Comparison of ENCODE assay signal across 27 cellular contexts in genomic region chr10:124984376-124984775, GRCh38.
"Had no signal": no experiment of that assay in that cellular context is flagged by ENCODE, and none has a peak within 500 bp of the region (broad histone marks: within the 10 kb centered on the region; RNA-seq: fewer than 3 reads in every experiment).

No MANE protein-coding gene starts in this region.

- H3K27me3 ChIP-seq: body of pancreas, esophagus muscularis mucosa, foreskin keratinocyte, heart left ventricle, left lung, neutrophil, tibial nerve had no signal

- H3K9me3 Mint-ChIP-seq: activated CD8-positive, alpha-beta T cell treated with anti-CD3 and anti-CD28 coated beads for 36 hours; activated T-cell treated with anti-CD3 and anti-CD28 coated beads, Interleukin-2, amount 50 U/mL, for 4 hours; activated T-helper 17 cell treated with anti-CD3 and anti-CD28 coated beads, Interleukin-2, amount 50 U/mL, for 72 hours; endodermal cell; nephron had no signal

- H3K27ac ChIP-seq: body of pancreas, esophagus muscularis mucosa, foreskin keratinocyte, heart left ventricle, left lung, tibial nerve, WERI-Rb-1 had no signal

- H3K27me3 Mint-ChIP-seq: activated CD8-positive, alpha-beta T cell treated with anti-CD3 and anti-CD28 coated beads for 36 hours; activated T-helper 17 cell treated with anti-CD3 and anti-CD28 coated beads, Interleukin-2, amount 50 U/mL, for 72 hours; T-helper 17 cell had no signal

- ATAC-seq: activated CD8-positive, alpha-beta T cell treated with anti-CD3 and anti-CD28 coated beads for 36 hours; activated T-cell treated with anti-CD3 and anti-CD28 coated beads, Interleukin-2, amount 50 U/mL, for 4 hours; activated T-helper 17 cell treated with anti-CD3 and anti-CD28 coated beads, Interleukin-2, amount 50 U/mL, for 72 hours; body of pancreas; foreskin keratinocyte; heart left ventricle; left lung; T-helper 17 cell had no signal

- H3K4me3 ChIP-seq: body of pancreas, esophagus muscularis mucosa, heart left ventricle, left lung, lung, prostate gland, tibial nerve had no signal

- H3K4me1 Mint-ChIP-seq: endodermal cell, nephron had no signal

- H3K36me3 ChIP-seq: prostate gland had no signal

- H3K9me3 ChIP-seq: body of pancreas, esophagus muscularis mucosa, heart left ventricle, left lung, neutrophil, prostate gland, tibial nerve had no signal

- H3K4me3 Mint-ChIP-seq: activated CD8-positive, alpha-beta T cell treated with anti-CD3 and anti-CD28 coated beads for 36 hours; activated T-cell treated with anti-CD3 and anti-CD28 coated beads, Interleukin-2, amount 50 U/mL, for 4 hours; activated T-helper 17 cell treated with anti-CD3 and anti-CD28 coated beads, Interleukin-2, amount 50 U/mL, for 72 hours; endodermal cell; nephron had no signal

- DNase-seq: activated CD4-positive, alpha-beta T cell treated with anti-CD3 and anti-CD28 coated beads for 1 hour; activated CD4-positive, alpha-beta T cell treated with anti-CD3 and anti-CD28 coated beads, Interleukin-2, amount 50 U/mL, for 1 hour; activated CD8-positive, alpha-beta T cell treated with anti-CD3 and anti-CD28 coated beads for 36 hours; activated gamma-delta T cell treated with Interleukin-2 at 50 U/mL for 16 hours; activated naive CD4-positive, alpha-beta T cell treated with anti-CD3 and anti-CD28 coated beads, Interleukin-2, amount 50 U/mL, for 16 hours; activated T-cell treated with anti-CD3 and anti-CD28 coated beads, Interleukin-2, amount 50 U/mL, for 4 hours; body of pancreas; endodermal cell; foreskin keratinocyte; heart left ventricle; kidney glomerular epithelial cell; left lung; mesendoderm; retina; stimulated activated CD4-positive, alpha-beta T cell treated with anti-CD3 and anti-CD28 coated beads, Interleukin-15, amount 100 ng/mL, for 24 hours; stimulated activated CD4-positive, alpha-beta T cell treated with anti-CD3 and anti-CD28 coated beads, Interleukin-2, amount 100 ng/mL, for 24 hours; stimulated activated naive CD4-positive, alpha-beta T cell treated with Interleukin-2 at 50 U/mL for 16 hours; T-helper 17 cell; T1000; WERI-Rb-1 had no signal

- H3K4me1 ChIP-seq: foreskin keratinocyte, left lung, prostate gland had no signal
